In genomic region chr13:99347911-99348451, GRCh38 we compare ENCODE assay signal across 11 cellular contexts. TPM values are rescaled to one million over a fixed set of nuclear protein-coding genes. Genes with fewer than 3 reads are reported as not detected.
DNase-seq lines count a peak whose midpoint lies in the region; ATAC-seq lines count a peak whose summit lies in the region.
"Had no signal": no experiment of that assay in that cellular context is flagged by ENCODE, and none has a peak within 500 bp of the region (broad histone marks: within the 10 kb centered on the region; RNA-seq: fewer than 3 reads in every experiment).

No MANE protein-coding gene starts in this region.

- H4K8ac ChIP-seq in mesenchymal stem cell (ENCODE audit: low read length): no peak overlapping the region

- peaks cover 31 to 61% of the 10 kb centered on the region in 2 experiments for H3K36me3 ChIP-seq in mesenchymal stem cell (ENCODE audit: control insufficient read depth in 1 of 2, insufficient read depth in 2 of 2, low read depth in 1 of 2, low read length in 2 of 2)
- H3K36me3 ChIP-seq: prostate gland had no signal

- no peaks in the 10 kb centered on the region for H3K27me3 Mint-ChIP-seq in naive thymus-derived CD8-positive, alpha-beta T cell

- no peaks in the 10 kb centered on the region for H3K9me3 Mint-ChIP-seq in naive thymus-derived CD8-positive, alpha-beta T cell
- H3K9me3 Mint-ChIP-seq: H9 had no signal

- no peak overlapping the region for H2BK120ac ChIP-seq in mesenchymal stem cell (ENCODE audit: low read depth, low read length)

- peak overlapping the region in 1 of 10 donors; percentile 9 for H3K4me3 Mint-ChIP-seq in naive thymus-derived CD8-positive, alpha-beta T cell
- H3K4me3 Mint-ChIP-seq: H9 had no signal

- no peak overlapping the region for H3K4me2 ChIP-seq in mesenchymal stem cell (ENCODE audit: low read length, poor library complexity, severe bottlenecking)

- H3K27ac ChIP-seq in mesenchymal stem cell (ENCODE audit: low read length, poor library complexity, severe bottlenecking): no peak overlapping the region
- H3K27ac ChIP-seq: prostate gland had no signal

- no peak overlapping the region for H3K4me3 ChIP-seq in mesenchymal stem cell (ENCODE audit: insufficient read depth in 1 of 2, low read depth in 1 of 2, low read length in 2 of 2)
- H3K4me3 ChIP-seq: prostate gland had no signal

- POLR2A ChIA-PET in naive thymus-derived CD8-positive, alpha-beta T cell (lab: Charles Lee): interaction anchor here (1.0 to 1.7 kb wide), 3 partner anchors 27 to 447 kb away, joined by 3 to 5 read pairs (median 3); no protein-coding TSS in a partner anchor

- peaks cover 47 to 82% (median 79%) of the 10 kb centered on the region in 4 donors for H3K4me1 Mint-ChIP-seq in naive thymus-derived CD8-positive, alpha-beta T cell
- H3K4me1 Mint-ChIP-seq: H9 had no signal

- no peak for DNase-seq in naive thymus-derived CD8-positive, alpha-beta T cell
- DNase-seq in NCI-H510A (lab: John Stamatoyannopoulos, UW) (no peak), ureter (ENCODE audit: low spot score) (no peak), GM19240 (ENCODE audit: insufficient read length, low spot score) (no peak), mesenchymal stem cell (no peak)
- DNase-seq: H9 had no signal

- no peak overlapping the region for H2AK5ac ChIP-seq in mesenchymal stem cell (ENCODE audit: low read length, severe bottlenecking)

- no peak overlapping the region for H2AFZ ChIP-seq in mesenchymal stem cell (ENCODE audit: low read depth, low read length)

- 94% methylated on average over 8 of the region's 8 CpGs for WGBS in mesenchymal stem cell

- no peak overlapping the region for H3K9ac ChIP-seq in mesenchymal stem cell (ENCODE audit: low read length)

- no peak overlapping the region for H3K4ac ChIP-seq in mesenchymal stem cell (ENCODE audit: low read depth in 1 of 2, low read length in 2 of 2)

- H3K23ac ChIP-seq in mesenchymal stem cell (ENCODE audit: low read length in 2 of 2): no peak overlapping the region

- no peak overlapping the region for H2BK5ac ChIP-seq in mesenchymal stem cell (ENCODE audit: low read depth, low read length, poor library complexity, severe bottlenecking)

- no peak overlapping the region for H4K91ac ChIP-seq in mesenchymal stem cell (ENCODE audit: low read length)

- H3K14ac ChIP-seq in mesenchymal stem cell (ENCODE audit: low read length in 2 of 2): no peak overlapping the region

- ATAC-seq in GM18508 (IDR thresholded peaks at IDR 0.05; ENCODE audit: insufficient read depth, unreplicated experiment) (peak; percentile 61), GM21717 (IDR thresholded peaks at IDR 0.05; ENCODE audit: unreplicated experiment) (peak; percentile 54), HG03442 (IDR thresholded peaks at IDR 0.05; ENCODE audit: unreplicated experiment) (peak; percentile 57)
- ATAC-seq in naive thymus-derived CD8-positive, alpha-beta T cell: no peak

- no peak overlapping the region for H3K18ac ChIP-seq in mesenchymal stem cell (ENCODE audit: low read depth in 1 of 2, low read length in 2 of 2)

- no peak overlapping the region for H2BK12ac ChIP-seq in mesenchymal stem cell (ENCODE audit: low read length in 2 of 2)

- peaks cover 23% of the 10 kb centered on the region for H3K79me1 ChIP-seq in mesenchymal stem cell (replicated peaks; ENCODE audit: low read length, poor library complexity, severe bottlenecking)

- no peak overlapping the region for H2BK15ac ChIP-seq in mesenchymal stem cell (ENCODE audit: low read depth, poor library complexity, severe bottlenecking)

- no peaks in the 10 kb centered on the region for H3K4me1 ChIP-seq in mesenchymal stem cell (ENCODE audit: control insufficient read depth, insufficient read depth, low read depth, low read length)
- H3K4me1 ChIP-seq: prostate gland had no signal

- peaks cover 19 to 66% (median 48%) of the 10 kb centered on the region in 3 donors for H3K36me3 Mint-ChIP-seq in naive thymus-derived CD8-positive, alpha-beta T cell

- H3K27ac Mint-ChIP-seq in naive thymus-derived CD8-positive, alpha-beta T cell: peak overlapping the region; percentile 77 to 100 (median 92)

- H3K27me3 ChIP-seq in mesenchymal stem cell (ENCODE audit: control insufficient read depth in 1 of 2, insufficient read depth in 1 of 2, low read length in 2 of 2): no peaks in the 10 kb centered on the region

- H3K9me3 ChIP-seq in mesenchymal stem cell (ENCODE audit: control insufficient read depth, low read length): no peaks in the 10 kb centered on the region
- H3K9me3 ChIP-seq: prostate gland had no signal

RNA-seq across cellular contexts. Expression of gene GPR183, which starts 40.8 kb away (rescaled TPM):
- total RNA-seq in naive thymus-derived CD8-positive, alpha-beta T cell: 10 to 100 TPM in 1 of 2 experiments, 1 to 10 TPM in 1; 8.4 to 10.4 TPM
- polyA plus RNA-seq in naive thymus-derived CD8-positive, alpha-beta T cell: 10 to 100 TPM in 2 of 3 donors, 1 to 10 TPM in 1; 9.2 to 35.5 (median 13.1) TPM
- total RNA-seq in ureter: 5.4 TPM
- 8.4 TPM for polyA plus RNA-seq in mesenchymal stem cell (2013, experiment 1 of 2)
- polyA plus RNA-seq in mesenchymal stem cell (2013, experiment 2 of 2): 8.1 TPM
- total RNA-seq: endothelial cell of umbilical vein, H9 had no signal

Comparison
In these comparisons a context has a peak if more than half of its experiments do, and no peak if none do; other contexts are left out.
1. ATAC-seq: peak in GM18508 (single experiment), GM21717 (single experiment) and HG03442 (single experiment); none in naive thymus-derived CD8-positive, alpha-beta T cell (0 of 2).